ENCODE assay signal across 8 cellular contexts in genomic region chr11:15988693-15989231, GRCh38.
DNase-seq lines count a peak whose midpoint lies in the region; ATAC-seq and TF ChIP-seq lines count a peak whose summit lies in the region.

No MANE protein-coding gene starts in this region.

- no peaks in the 10 kb centered on the region for H3K36me3 Mint-ChIP-seq in activated naive CD8-positive, alpha-beta T cell treated with anti-CD3 and anti-CD28 coated beads for 36 hours

- no peak overlapping the region for H2BK5ac ChIP-seq in mesenchymal stem cell (ENCODE audit: low read depth, low read length, poor library complexity, severe bottlenecking)

- H3K9me3 Mint-ChIP-seq in activated naive CD8-positive, alpha-beta T cell treated with anti-CD3 and anti-CD28 coated beads for 36 hours: no peaks in the 10 kb centered on the region

- H4K8ac ChIP-seq in mesenchymal stem cell (ENCODE audit: low read length): no peak overlapping the region

- H3K23ac ChIP-seq in mesenchymal stem cell (ENCODE audit: low read length in 2 of 2): no peak overlapping the region

- no peaks in the 10 kb centered on the region for H3K4me1 ChIP-seq in DOHH2 (ENCODE audit: control insufficient read depth, low read length)
- H3K4me1 ChIP-seq in mesenchymal stem cell (ENCODE audit: control insufficient read depth, insufficient read depth, low read depth, low read length): no peaks in the 10 kb centered on the region

- no peak overlapping the region for H3K27ac Mint-ChIP-seq in activated naive CD8-positive, alpha-beta T cell treated with anti-CD3 and anti-CD28 coated beads for 36 hours

- no peak overlapping the region for H2AK5ac ChIP-seq in mesenchymal stem cell (ENCODE audit: low read length, severe bottlenecking)

- TF ChIP-seq POLR2A in NB4 (IDR thresholded peaks at IDR 0.05; ENCODE audit: extremely low read depth, insufficient read length) (no peak), GM18505 (IDR thresholded peaks at IDR 0.05; ENCODE audit: borderline replicate concordance, extremely low read depth, insufficient read depth, insufficient read length) (no peak)

- H4K91ac ChIP-seq in mesenchymal stem cell (ENCODE audit: low read length): no peak overlapping the region

- no peaks in the 10 kb centered on the region for H3K79me2 ChIP-seq in DOHH2 (ENCODE audit: control insufficient read depth, low read length)

- DNase-seq in NB4 (ENCODE audit: low read depth) (peak; percentile 18), epithelial cell of proximal tubule (ENCODE audit: low read depth) (no peak), mesenchymal stem cell (no peak)
- no peak for DNase-seq in NK-92 treated with Interleukin-12 subunit alpha and Interleukin-12 subunit beta, amount 100 ng/mL, for 24 hours (lab: John Stamatoyannopoulos, UW)
- DNase-seq in activated naive CD8-positive, alpha-beta T cell treated with anti-CD3 and anti-CD28 coated beads for 36 hours: no peak

- H3K18ac ChIP-seq in mesenchymal stem cell (ENCODE audit: low read depth in 1 of 2, low read length in 2 of 2): peak overlapping the region in 1 of 2 experiments; percentile 34

- no peak for ATAC-seq in HG03457 (IDR thresholded peaks at IDR 0.05; ENCODE audit: unreplicated experiment)
- ATAC-seq in GM18505 (IDR thresholded peaks at IDR 0.05; ENCODE audit: unreplicated experiment): no peak

- H3K27ac ChIP-seq in DOHH2 (ENCODE audit: low read depth, low read length) (no peak overlapping the region), mesenchymal stem cell (ENCODE audit: low read length, poor library complexity, severe bottlenecking) (no peak overlapping the region)

- no peaks in the 10 kb centered on the region for H3K27me3 ChIP-seq in DOHH2 (ENCODE audit: control insufficient read depth, low read length)
- H3K27me3 ChIP-seq in mesenchymal stem cell (ENCODE audit: control insufficient read depth in 1 of 2, insufficient read depth in 1 of 2, low read length in 2 of 2): no peaks in the 10 kb centered on the region

- peak overlapping the region; percentile 4 for H3K9ac ChIP-seq in mesenchymal stem cell (ENCODE audit: low read length)

- no peak overlapping the region for H3K4ac ChIP-seq in mesenchymal stem cell (ENCODE audit: low read depth in 1 of 2, low read length in 2 of 2)

- TF ChIP-seq CTCF in DOHH2 (IDR thresholded peaks at IDR 0.05; ENCODE audit: low read depth, low read length, poor library complexity, severe bottlenecking) (peak; percentile 11), NB4 (IDR thresholded peaks at IDR 0.05; ENCODE audit: low read depth, low read length) (no peak), epithelial cell of proximal tubule (conservative IDR thresholded peaks at IDR 0.05; ENCODE audit: low read depth, low read length) (peak; percentile 22)

- no peak overlapping the region for H2BK120ac ChIP-seq in mesenchymal stem cell (ENCODE audit: low read depth, low read length)

- H3K79me1 ChIP-seq in mesenchymal stem cell (replicated peaks; ENCODE audit: low read length, poor library complexity, severe bottlenecking): no peaks in the 10 kb centered on the region

- H3F3A ChIP-seq in DOHH2 (ENCODE audit: control insufficient read depth, insufficient read depth): no peaks in the 10 kb centered on the region

- H3K4me3 ChIP-seq in DOHH2 (ENCODE audit: low read length) (no peak overlapping the region), NB4 (ENCODE audit: low read depth, low read length) (no peak overlapping the region), epithelial cell of proximal tubule (ENCODE audit: low read depth, low read length) (no peak overlapping the region), mesenchymal stem cell (ENCODE audit: insufficient read depth in 1 of 2, low read depth in 1 of 2, low read length in 2 of 2) (no peak overlapping the region)

- H3K9me3 ChIP-seq in DOHH2 (ENCODE audit: control insufficient read depth, insufficient read depth, low read length) (no peaks in the 10 kb centered on the region), mesenchymal stem cell (ENCODE audit: control insufficient read depth, low read length) (no peaks in the 10 kb centered on the region)

- no peaks in the 10 kb centered on the region for H3K36me3 ChIP-seq in DOHH2 (ENCODE audit: control insufficient read depth, low read length)
- peaks cover 0 to 9% of the 10 kb centered on the region in 2 experiments for H3K36me3 ChIP-seq in mesenchymal stem cell (ENCODE audit: control insufficient read depth in 1 of 2, insufficient read depth in 2 of 2, low read depth in 1 of 2, low read length in 2 of 2)

- WGBS in mesenchymal stem cell: 65% methylated on average over 14 of the region's 14 CpGs

- no peaks in the 10 kb centered on the region for H3K4me1 Mint-ChIP-seq in activated naive CD8-positive, alpha-beta T cell treated with anti-CD3 and anti-CD28 coated beads for 36 hours

- no peak overlapping the region for H2AFZ ChIP-seq in mesenchymal stem cell (ENCODE audit: low read depth, low read length)

- H4K20me1 ChIP-seq in DOHH2 (ENCODE audit: control insufficient read depth, insufficient read depth, low read depth, low read length): no peaks in the 10 kb centered on the region

- H3K4me2 ChIP-seq in DOHH2 (ENCODE audit: low read length): no peak overlapping the region
- no peak overlapping the region for H3K4me2 ChIP-seq in mesenchymal stem cell (ENCODE audit: low read length, poor library complexity, severe bottlenecking)

- no peak overlapping the region for H2BK15ac ChIP-seq in mesenchymal stem cell (ENCODE audit: low read depth, poor library complexity, severe bottlenecking)

- no peaks in the 10 kb centered on the region for H3K27me3 Mint-ChIP-seq in activated naive CD8-positive, alpha-beta T cell treated with anti-CD3 and anti-CD28 coated beads for 36 hours

- no peaks in the 10 kb centered on the region for H3K9me2 ChIP-seq in DOHH2 (replicated peaks; ENCODE audit: control insufficient read depth, low read length)

- no peak overlapping the region for H3K4me3 Mint-ChIP-seq in activated naive CD8-positive, alpha-beta T cell treated with anti-CD3 and anti-CD28 coated beads for 36 hours

- H3K14ac ChIP-seq in mesenchymal stem cell (ENCODE audit: low read length in 2 of 2): no peak overlapping the region

- peak overlapping the region in 1 of 2 experiments; percentile 45 for H2BK12ac ChIP-seq in mesenchymal stem cell (ENCODE audit: low read length in 2 of 2)
